In genomic region chr5:27458318-27458717, GRCh38 we compare ENCODE assay signal across 20 cellular contexts.
A peak's percentile ranks its signal among the peaks of the same experiment; 100 is the strongest.
DNase-seq lines count a peak whose midpoint lies in the region; TF ChIP-seq lines count a peak whose summit lies in the region.
"Had no signal": no experiment of that assay in that cellular context is flagged by ENCODE, and none has a peak within 500 bp of the region (broad histone marks: within the 10 kb centered on the region; RNA-seq: fewer than 3 reads in every experiment).

No MANE protein-coding gene starts in this region.

- H3K4me3 ChIP-seq in Karpas-422 (ENCODE audit: low read length) (no peak overlapping the region), OCI-LY1 (ENCODE audit: low read depth, low read length, poor library complexity, severe bottlenecking) (no peak overlapping the region)
- H3K4me3 ChIP-seq: PC-9 had no signal

- no peaks in the 10 kb centered on the region for H3K23me2 ChIP-seq in H9 (ENCODE audit: insufficient read length, low read depth, low read length, poor library complexity, severe bottlenecking)

- no peaks in the 10 kb centered on the region for H3F3A ChIP-seq in OCI-LY1 (ENCODE audit: insufficient read depth, low read length)

- no peaks in the 10 kb centered on the region for H3K4me1 Mint-ChIP-seq in H9
- H3K4me1 Mint-ChIP-seq: CD4-positive, CD25-positive, alpha-beta regulatory T cell; IgD-negative memory B cell had no signal

- no peak overlapping the region for H2BK15ac ChIP-seq in H9 (ENCODE audit: low read depth, low read length)

- no CpG with 5 or more reads among the region's 1 CpG for WGBS in H9 (ENCODE audit: extremely low coverage, insufficient read length, low lambda C conversion rate)

- 0 out of 2 replicates have a peak, but pooled peaks cover 2% of the 10 kb centered on the region for H3K9me2 ChIP-seq in Karpas-422 (replicated peaks; ENCODE audit: insufficient read depth, low read length)
- no peaks in the 10 kb centered on the region for H3K9me2 ChIP-seq in OCI-LY1 (ENCODE audit: low read depth, low read length)

- no peak overlapping the region for H3K23ac ChIP-seq in H9 (ENCODE audit: insufficient read length, low read depth, low read length)

- H3K79me1 ChIP-seq in H9 (ENCODE audit: insufficient read depth, low read depth, low read length, poor library complexity, severe bottlenecking) = no peaks in the 10 kb centered on the region

- H3K36me3 ChIP-seq in Karpas-422 (ENCODE audit: insufficient read depth, low read length) (no peaks in the 10 kb centered on the region), OCI-LY1 (ENCODE audit: insufficient read depth, low read length) (no peaks in the 10 kb centered on the region)

- H2BK12ac ChIP-seq in H9 (ENCODE audit: insufficient read length, low read depth, low read length) = no peak overlapping the region

- no peaks in the 10 kb centered on the region for H3K4me1 ChIP-seq in Karpas-422 (ENCODE audit: low read length)
- H3K4me1 ChIP-seq in OCI-LY1 (ENCODE audit: insufficient read depth, low read length, severe bottlenecking) = peaks cover 31% of the 10 kb centered on the region
- H3K4me1 ChIP-seq in H9 (ENCODE audit: insufficient read depth, low read length) = no peaks in the 10 kb centered on the region
- H3K4me1 ChIP-seq: Caco-2 had no signal

- H3K27me3 Mint-ChIP-seq in H9 (ENCODE audit: low read depth) = no peaks in the 10 kb centered on the region
- H3K27me3 Mint-ChIP-seq: CD4-positive, CD25-positive, alpha-beta regulatory T cell; IgD-negative memory B cell had no signal

- H3T11ph ChIP-seq in H9 (ENCODE audit: low read length) = no peak overlapping the region

- no peaks in the 10 kb centered on the region; a peak in 1 of 7 replicates for H3K36me3 Mint-ChIP-seq in H9 (ENCODE audit: insufficient read depth in 1 of 3, low read depth in 3 of 3)
- H3K36me3 Mint-ChIP-seq: CD4-positive, CD25-positive, alpha-beta regulatory T cell; IgD-negative memory B cell had no signal

- H3K4me2 ChIP-seq in Karpas-422 (ENCODE audit: low read depth, low read length, poor library complexity, severe bottlenecking) (no peak overlapping the region), OCI-LY1 (ENCODE audit: low read length) (peak overlapping the region; percentile 43), H9 (ENCODE audit: insufficient read depth, insufficient read length, low read length) (no peak overlapping the region)
- H3K4me2 ChIP-seq: PC-9 had no signal

- TF ChIP-seq CTCF in OCI-LY1 (IDR thresholded peaks at IDR 0.05; ENCODE audit: low read length) = no peak
- no peak for TF ChIP-seq CTCF in H9 (conservative IDR thresholded peaks at IDR 0.05)

- DNase-seq in NOMO-1 treated with DMSO at 0.1 percent for 48 hours (lab: John Stamatoyannopoulos, UW; ENCODE audit: unreplicated experiment) = peak; percentile 39
- DNase-seq in NOMO-1 treated with dmso at 0.1 percent for 144 hours (lab: John Stamatoyannopoulos, UW; ENCODE audit: unreplicated experiment) = no peak
- no peak for DNase-seq in Karpas-422
- DNase-seq in ureter (ENCODE audit: low spot score) = no peak
- no peak for DNase-seq in COLO829 (ENCODE audit: low spot score)
- DNase-seq in H9 = no peak
- no peak for DNase-seq in NCI-H187 (lab: John Stamatoyannopoulos, UW)
- DNase-seq: 8988T; Caco-2; CD4-positive, CD25-positive, alpha-beta regulatory T cell; DMS153; GDM1; HCEC 1CT; NCI-H1417 treated with DMSO at 0.1 percent for 48 hours; NCI-H1930; NCI-H2171; NCI-H526 treated with DMSO at 0.1 percent for 48 hours; PC-9 had no signal

- no peak overlapping the region for H4K8ac ChIP-seq in H9 (replicated peaks; ENCODE audit: insufficient read length, low read depth, low read length)

- H3K27me3 ChIP-seq in Karpas-422 (ENCODE audit: low read length) (no peaks in the 10 kb centered on the region), OCI-LY1 (ENCODE audit: insufficient read depth, low read length) (no peaks in the 10 kb centered on the region), H9 (ENCODE audit: insufficient read depth, low read length) (no peaks in the 10 kb centered on the region)

- no peak overlapping the region for H3K4me3 Mint-ChIP-seq in H9
- H3K4me3 Mint-ChIP-seq: CD4-positive, CD25-positive, alpha-beta regulatory T cell; IgD-negative memory B cell had no signal

- H2BK120ac ChIP-seq in H9 (ENCODE audit: low read depth, low read length, poor library complexity, severe bottlenecking) = no peak overlapping the region

- H2BK5ac ChIP-seq in H9 (ENCODE audit: insufficient read length, low read length) = no peak overlapping the region

- no peak overlapping the region for H3K18ac ChIP-seq in H9 (ENCODE audit: insufficient read length, low read depth, low read length)

- H4K91ac ChIP-seq in H9 (ENCODE audit: insufficient read length, low read depth, low read length) = no peak overlapping the region

- H3K9ac ChIP-seq in Karpas-422 (ENCODE audit: low read length) (no peak overlapping the region), OCI-LY1 (ENCODE audit: low read length) (no peak overlapping the region), H9 (ENCODE audit: extremely low read depth, insufficient read length, low read length) (no peak overlapping the region)

- H4K5ac ChIP-seq in H9 (ENCODE audit: insufficient read length, low read depth, low read length) = no peak overlapping the region

- peaks cover 4% of the 10 kb centered on the region for H3K9me3 ChIP-seq in Karpas-422 (ENCODE audit: low read length)
- H3K9me3 ChIP-seq in OCI-LY1 (ENCODE audit: low read length) = no peaks in the 10 kb centered on the region
- H3K9me3 ChIP-seq in H9 (ENCODE audit: control insufficient read depth, low read depth, low read length) = no peaks in the 10 kb centered on the region
- H3K9me3 ChIP-seq: Caco-2 had no signal

- no peak overlapping the region for H2AK5ac ChIP-seq in H9 (ENCODE audit: insufficient read length, low read length)

- 0 out of 5 replicates have a peak, but pooled peaks cover 0 to 3% of the 10 kb centered on the region in 2 experiments for H3K9me3 Mint-ChIP-seq in H9

- H4K20me1 ChIP-seq in Karpas-422 (ENCODE audit: insufficient read depth, low read depth, low read length) (no peaks in the 10 kb centered on the region), OCI-LY1 (ENCODE audit: insufficient read depth, low read length) (no peaks in the 10 kb centered on the region), H9 (ENCODE audit: control insufficient read depth, insufficient read depth, insufficient read length) (no peaks in the 10 kb centered on the region)

- H3K56ac ChIP-seq in H9 (ENCODE audit: insufficient read length, low read depth, low read length) = no peak overlapping the region

- H3K14ac ChIP-seq in H9 (ENCODE audit: insufficient read depth, low read length) = no peak overlapping the region

- H3K79me2 ChIP-seq in Karpas-422 (ENCODE audit: low read length) (no peaks in the 10 kb centered on the region), OCI-LY1 (ENCODE audit: insufficient read depth, low read length) (no peaks in the 10 kb centered on the region), H9 (ENCODE audit: insufficient read depth, low read length) (no peaks in the 10 kb centered on the region)

- H3K27ac ChIP-seq in Karpas-422 (ENCODE audit: low read length) = no peak overlapping the region
- H3K27ac ChIP-seq in OCI-LY1 (ENCODE audit: low read depth, low read length, poor library complexity, severe bottlenecking) = peak overlapping the region; percentile 52
- H3K27ac ChIP-seq in H9 (ENCODE audit: insufficient read length, low read depth, low read length) = no peak overlapping the region
- H3K27ac ChIP-seq: PC-9 had no signal

- H2BK20ac ChIP-seq in H9 (ENCODE audit: low read depth, low read length, poor library complexity, severe bottlenecking) = no peak overlapping the region

- H2AFZ ChIP-seq in Karpas-422 (ENCODE audit: low read length) = peak overlapping the region; percentile 13; the same call in 1 of the 2 replicates
- H2AFZ ChIP-seq in OCI-LY1 (ENCODE audit: low read length) = peak overlapping the region; percentile 93
- no peak overlapping the region for H2AFZ ChIP-seq in H9 (ENCODE audit: low read length)
- H2AFZ ChIP-seq: PC-9 had no signal

- H3K4ac ChIP-seq in H9 (ENCODE audit: low read depth, low read length) = no peak overlapping the region

- no peak overlapping the region for H3K27ac Mint-ChIP-seq in H9
- H3K27ac Mint-ChIP-seq: CD4-positive, CD25-positive, alpha-beta regulatory T cell; IgD-negative memory B cell had no signal
